ENCODE assay signal across 26 cellular contexts in the genomic region with DNA sequence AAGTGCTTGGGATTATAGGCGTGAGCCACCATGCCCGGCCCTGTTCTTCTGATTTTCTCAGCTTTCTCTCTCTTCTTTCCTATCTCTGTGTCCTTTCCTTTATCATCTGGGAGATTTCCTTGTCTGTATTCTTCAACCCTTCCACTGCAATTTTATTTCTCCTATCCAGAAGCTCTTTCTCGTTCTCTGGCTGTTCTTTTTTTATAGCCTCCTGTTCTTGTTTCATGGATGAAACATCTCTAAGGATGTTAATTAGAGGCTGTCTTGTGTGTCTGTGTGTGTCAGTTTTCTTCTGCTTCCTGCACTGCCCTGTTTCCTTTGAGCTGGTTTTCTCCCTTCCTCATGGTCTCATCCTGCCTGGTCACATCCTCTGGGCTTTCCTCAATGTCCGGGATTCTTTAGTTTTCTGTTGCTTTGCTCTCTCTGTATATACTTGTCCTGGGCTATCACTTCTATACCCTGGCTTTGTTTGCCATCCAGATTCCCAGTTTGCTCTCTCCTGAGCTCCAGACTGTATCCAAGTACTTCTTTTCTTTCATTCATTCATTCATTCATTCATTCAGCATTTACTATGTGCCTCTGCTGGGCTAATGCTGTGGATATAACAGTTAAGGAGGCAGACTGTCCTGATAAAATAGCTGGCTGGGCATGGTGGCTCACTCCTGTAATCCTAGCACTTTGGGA. TPM values are rescaled to one million over a fixed set of nuclear protein-coding genes. Genes with fewer than 3 reads are reported as not detected.
DNase-seq lines count a peak whose midpoint lies in the region; ATAC-seq, FAIRE-seq and TF ChIP-seq lines count a peak whose summit lies in the region.
"Had no signal": no experiment of that assay in that cellular context is flagged by ENCODE, and none has a peak within 500 bp of the region (broad histone marks: within the 10 kb centered on the region; RNA-seq: fewer than 3 reads in every experiment).

No MANE protein-coding gene starts in this region.

- no peak overlapping the region for H2AFZ ChIP-seq in K562 (ENCODE audit: low read depth, low read length)

- in situ Hi-C loops in K562 (cut with MboI): loop anchor here (10.0 to 25.0 kb wide), 2 partner anchors 97 to 1225 kb away; no protein-coding TSS in a partner anchor

- H3K9me3 ChIP-seq in K562 (replicated peaks; ENCODE audit: control insufficient read depth, insufficient read depth, low read depth, low read length): no peaks in the 10 kb centered on the region
- peaks cover 0 to 12% (median 9%) of the 10 kb centered on the region in 8 donors for H3K9me3 ChIP-seq in spleen
- H3K9me3 ChIP-seq in tibial nerve: peaks cover 0 to 13% (median 0%) of the 10 kb centered on the region in 4 donors
- H3K9me3 ChIP-seq: HAP-1, SJCRH30 had no signal

- H3K4me3 ChIP-seq in K562: no peak overlapping the region
- peak overlapping the region in 5 of 8 donors; percentile 41 to 75 (median 52) for H3K4me3 ChIP-seq in spleen
- H3K4me3 ChIP-seq in tibial nerve: no peak overlapping the region
- H3K4me3 ChIP-seq: breast epithelium, HAP-1, psoas muscle, SJCRH30, smooth muscle cell had no signal

- peaks cover 3% of the 10 kb centered on the region for H3K9me1 ChIP-seq in K562 (ENCODE audit: control insufficient read depth, insufficient read depth, low read length)

- TF ChIP-seq POLR2A in K562 (conservative IDR thresholded peaks at IDR 0.05): no peak
- TF ChIP-seq POLR2A in spleen (IDR thresholded peaks at IDR 0.05): no peak
- TF ChIP-seq POLR2A in tibial nerve (IDR thresholded peaks at IDR 0.05): no peak
- TF ChIP-seq POLR2A in GM12892 (IDR thresholded peaks at IDR 0.05; ENCODE audit: low read depth, low read length): no peak

- H3K27me3 ChIP-seq in K562 (ENCODE audit: control insufficient read depth in 2 of 2, insufficient read depth in 2 of 2, low read length in 2 of 2): no peaks in the 10 kb centered on the region
- H3K27me3 ChIP-seq in spleen (replicated peaks in 1 of 7): no peaks in the 10 kb centered on the region
- no peaks in the 10 kb centered on the region for H3K27me3 ChIP-seq in tibial nerve
- H3K27me3 ChIP-seq: breast epithelium, heart right ventricle, left lung, SJCRH30, upper lobe of left lung had no signal

- H3K79me2 ChIP-seq in K562 (ENCODE audit: control insufficient read depth, insufficient read depth, low read length): no peaks in the 10 kb centered on the region

- CTCF ChIA-PET in activated naive CD4-positive, alpha-beta T cell treated with anti-CD3 and anti-CD28 coated beads, Interleukin-2, amount 10 ng/mL, durations not matched to agents 7 days and 5 days (lab: Charles Lee): interaction anchor here (0.6 to 2.8 kb wide), 5 partner anchors 10 to 88 kb away, joined by 4 to 13 read pairs (median 6); partner anchors contain the start of gene SPNS1
- CTCF ChIA-PET in T-cell (lab: Charles Lee): interaction anchor here (0.6 to 1.2 kb wide), 5 partner anchors 9 to 971 kb away, joined by 3 to 4 read pairs (median 3); no protein-coding TSS in a partner anchor
- CTCF ChIA-PET in K562 (lab: Yijun Ruan, JAX; ENCODE audit: low intra/inter-chr PET ratio): no interaction called here

- peak overlapping the region; percentile 96 for H3K27ac Mint-ChIP-seq in activated naive CD4-positive, alpha-beta T cell treated with anti-CD3 and anti-CD28 coated beads, Interleukin-2, amount 10 ng/mL, durations not matched to agents 7 days and 5 days
- peak overlapping the region; percentile 94 to 98 for H3K27ac Mint-ChIP-seq in T-cell
- H3K27ac Mint-ChIP-seq: activated B cell treated with CpG ODN at 0.5 μM for 24 hours had no signal

- peaks cover 75% of the 10 kb centered on the region for H3K4me1 Mint-ChIP-seq in activated naive CD4-positive, alpha-beta T cell treated with anti-CD3 and anti-CD28 coated beads, Interleukin-2, amount 10 ng/mL, durations not matched to agents 7 days and 5 days
- peaks cover 62 to 78% (median 67%) of the 10 kb centered on the region in 3 donors for H3K4me1 Mint-ChIP-seq in T-cell

- peaks cover 7% of the 10 kb centered on the region for H3K9me3 Mint-ChIP-seq in activated naive CD4-positive, alpha-beta T cell treated with anti-CD3 and anti-CD28 coated beads, Interleukin-2, amount 10 ng/mL, durations not matched to agents 7 days and 5 days
- peaks cover 0 to 6% (median 5%) of the 10 kb centered on the region in 3 donors for H3K9me3 Mint-ChIP-seq in T-cell

- no peak for ATAC-seq in T-cell (replicated peaks in 1 of 4)
- ATAC-seq in K562: no peak
- ATAC-seq: heart right ventricle, left lung, PC-3, psoas muscle had no signal

- TF ChIP-seq RAD21 in K562 (CRISPR knock-in tag; conservative IDR thresholded peaks at IDR 0.05 in 1 of 2, IDR thresholded peaks at IDR 0.05 in 1 of 2): no peak

- H4K20me1 ChIP-seq in K562 (replicated peaks; ENCODE audit: control insufficient read depth, insufficient read depth, low read length): no peaks in the 10 kb centered on the region

- TF ChIP-seq EP300 in K562 (IDR thresholded peaks at IDR 0.05; ENCODE audit: low read length) (no peak), tibial nerve (IDR thresholded peaks at IDR 0.05) (no peak)

- no TSS peak for BruUV-seq in K562 (replicated peaks; lab: Mats Ljungman, UMichigan)

- DNase-seq in activated naive CD4-positive, alpha-beta T cell treated with anti-CD3 and anti-CD28 coated beads, Interleukin-2, amount 10 ng/mL, durations not matched to agents 7 days and 5 days: no peak
- DNase-seq in activated naive CD4-positive, alpha-beta T cell treated with Interleukin-2 at 50 U/mL for 16 hours: no peak
- DNase-seq in T-cell: no peak
- DNase-seq in K562 (ENCODE audit: extremely low read depth in 1 of 4, low spot score in 3 of 4): no peak
- no peak for DNase-seq in spleen
- DNase-seq in tibial nerve (ENCODE audit: low spot score in 2 of 2): no peak
- no peak for DNase-seq in central memory CD4-positive, alpha-beta T cell
- no peak for DNase-seq in GM12892 (ENCODE audit: insufficient read length)
- DNase-seq: activated B cell treated with CpG ODN at 0.5 μM for 24 hours, COR-L47, DND-41, heart right ventricle, left lung, NCI-H1092 treated with DMSO at 0.1 percent for 48 hours, NCI-H2029, NCI-H226, PC-3, psoas muscle, SJCRH30, T1000, upper lobe of left lung had no signal

- no peak overlapping the region for H3K9ac ChIP-seq in K562 (ENCODE audit: insufficient read depth in 1 of 2, low read depth in 2 of 2, low read length in 2 of 2)

- TF ChIP-seq CTCF in K562 (IDR thresholded peaks at IDR 0.05 in 2 of 3, conservative IDR thresholded peaks at IDR 0.05 in 1 of 3; ENCODE audit: insufficient read depth in 2 of 3, low read depth in 1 of 3, low read length in 3 of 3) (no peak), spleen (IDR thresholded peaks at IDR 0.05 in 8 of 11, conservative IDR thresholded peaks at IDR 0.05 in 3 of 11) (no peak), tibial nerve (IDR thresholded peaks at IDR 0.05) (no peak)

- no peak overlapping the region for H3K4me2 ChIP-seq in K562 (ENCODE audit: insufficient read depth, low read length)
- H3K4me2 ChIP-seq: smooth muscle cell had no signal

- peaks cover 83% of the 10 kb centered on the region for H3K36me3 Mint-ChIP-seq in activated naive CD4-positive, alpha-beta T cell treated with anti-CD3 and anti-CD28 coated beads, Interleukin-2, amount 10 ng/mL, durations not matched to agents 7 days and 5 days
- H3K36me3 Mint-ChIP-seq in T-cell: peaks cover 52% of the 10 kb centered on the region

- H3K27me3 Mint-ChIP-seq in activated naive CD4-positive, alpha-beta T cell treated with anti-CD3 and anti-CD28 coated beads, Interleukin-2, amount 10 ng/mL, durations not matched to agents 7 days and 5 days: no peaks in the 10 kb centered on the region
- no peaks in the 10 kb centered on the region for H3K27me3 Mint-ChIP-seq in T-cell
- H3K27me3 Mint-ChIP-seq: activated B cell treated with CpG ODN at 0.5 μM for 24 hours had no signal

- WGBS in K562 (ENCODE audit: insufficient coverage, low coverage, missing lambda C conversion rate): 86% methylated on average over 4 of the region's 4 CpGs
- WGBS in spleen, 5 donors: 82 to 94% (median 89%) methylated on average over 4 of the region's 4 CpGs
- 97 to 98% methylated on average over 4 of the region's 4 CpGs for WGBS in tibial nerve, 2 donors

- intact Hi-C loops in K562 (cut with micrococcal nuclease) (no loop called here), spleen (cut with DNase I; ENCODE audit: low total_unique reads) (no loop called here)

- peak; percentile 26 for FAIRE-seq in K562 (lab: Jason Lieb, UNC)
- FAIRE-seq in GM12892 (lab: Jason Lieb, UNC): no peak
- FAIRE-seq: HTR-8/SVneo had no signal

- H3K4me3 Mint-ChIP-seq in activated naive CD4-positive, alpha-beta T cell treated with anti-CD3 and anti-CD28 coated beads, Interleukin-2, amount 10 ng/mL, durations not matched to agents 7 days and 5 days: peak overlapping the region; percentile 100
- H3K4me3 Mint-ChIP-seq in T-cell: peak overlapping the region; percentile 95 to 99 (median 99)
- H3K4me3 Mint-ChIP-seq: activated B cell treated with CpG ODN at 0.5 μM for 24 hours had no signal

- POLR2A ChIA-PET in T-cell (lab: Charles Lee): interaction anchor here (0.7 to 1.0 kb wide), 4 partner anchors 19 to 163 kb away, joined by 4 read pairs; no protein-coding TSS in a partner anchor
- POLR2A ChIA-PET in K562 (lab: Yijun Ruan, JAX): interaction anchor here (0.6 to 1.6 kb wide), 3 partner anchors 9 to 13 kb away, joined by 3 to 7 read pairs (median 4); partner anchors contain the start of gene SPNS1

- H3K27ac ChIP-seq in K562 (ENCODE audit: extremely low read depth, low read depth, low read length) (no peak overlapping the region), spleen (peak overlapping the region in 4 of 8 donors; percentile 77 to 90 (median 84)), tibial nerve (no peak overlapping the region)
- H3K27ac ChIP-seq: breast epithelium, left lung, psoas muscle, SJCRH30 had no signal

- H3K4me1 ChIP-seq in K562 (replicated peaks in 1 of 2; ENCODE audit: control insufficient read depth in 2 of 2, insufficient read depth in 2 of 2, low read length in 2 of 2) (peaks cover 0 to 45% of the 10 kb centered on the region in 2 experiments; a peak in 3 of 5 replicates), spleen (peaks cover 10 to 81% (median 25%) of the 10 kb centered on the region in 6 donors), tibial nerve (no peaks in the 10 kb centered on the region)
- H3K4me1 ChIP-seq: breast epithelium, HAP-1, psoas muscle, SJCRH30 had no signal

- H3K36me3 ChIP-seq in K562 (ENCODE audit: control insufficient read depth, insufficient read depth, low read length): peaks cover 20% of the 10 kb centered on the region; the same call in 2 of the 3 replicates
- H3K36me3 ChIP-seq in spleen: peaks cover 4 to 86% (median 57%) of the 10 kb centered on the region in 6 donors
- peaks cover 2 to 87% (median 13%) of the 10 kb centered on the region in 3 donors for H3K36me3 ChIP-seq in tibial nerve
- H3K36me3 ChIP-seq: HAP-1, SJCRH30 had no signal

RNA-seq across cellular contexts. Expression of gene LAT, which starts 2.5 kb away (rescaled TPM):
- total RNA-seq in T-cell: 100 to 1,000 TPM; 237 to 440 (median 378) TPM
- total RNA-seq in K562 (2011; cell fraction: chromatin; rRNA removed; ENCODE audit: low replicate concordance): 11.1 and 32.8 TPM in 2 replicates
- total RNA-seq in K562 (2011; cell fraction: nucleolus; rRNA removed): 20.5 and 21.2 TPM in 2 replicates
- total RNA-seq in K562 (2011; cell fraction: nucleoplasm; rRNA removed): 12.8 and 19.2 TPM in 2 replicates
- total RNA-seq in K562 (2014; rRNA removed): 0.95 and 2.1 TPM in 2 replicates
- 0.22 and 0.40 TPM in 2 replicates for total RNA-seq in K562 (2014; rRNA removed; fragmentation: Illumina TruSeq; extraction: Trizol)
- total RNA-seq in K562 (2015; rRNA removed; fragmentation: Illumina TruSeq; extraction: Trizol): 2.0 and 2.3 TPM in 2 replicates
- 2.9 and 4.2 TPM in 2 replicates for total RNA-seq in K562 (2021)
- polyA plus RNA-seq in K562 (2011; rRNA removed): 1.9 and 2.0 TPM in 2 replicates
- polyA plus RNA-seq in K562 (2011; cell fraction: cytosol; rRNA removed): 0.86 and 2.0 TPM in 2 replicates
- polyA plus RNA-seq in K562 (2011; cell fraction: nucleus; rRNA removed): 22.2 and 50.9 TPM in 2 replicates
- 2.9 and 5.7 TPM in 2 replicates for polyA plus RNA-seq in K562 (2012)
- 1.3 and 1.7 TPM in 2 replicates for polyA plus RNA-seq in K562 (2014; fragmentation: Illumina TruSeq; extraction: Trizol)
- polyA plus RNA-seq in K562 (2014; fragmentation: Nextera tagmentation; extraction: Ambion mirVana): under 1 TPM; 0.59 to 0.63 TPM
- 1.6 and 3.2 TPM in 2 replicates for polyA plus RNA-seq in K562 (2014; rRNA removed)
- 0.24 and 0.25 TPM in 2 replicates for polyA minus RNA-seq in K562 (2011; rRNA and poly(A)+ RNA removed)
- polyA minus RNA-seq in K562 (2011; cell fraction: cytosol; rRNA and poly(A)+ RNA removed): 0.29 TPM in 1 of 2 replicates, not detected in the other
- polyA minus RNA-seq in K562 (2011; cell fraction: nucleus; rRNA and poly(A)+ RNA removed): 2.2 and 3.0 TPM in 2 replicates
- total RNA-seq in spleen: 10 to 100 TPM; 28.6 to 38.9 (median 32.2) TPM
- 10 to 100 TPM; 32.1 to 54.2 (median 48.8) TPM for polyA plus RNA-seq in spleen
- 10 to 100 TPM in 3 of 4 donors, 1 to 10 TPM in 1; 9.4 to 15.3 (median 12.4) TPM for total RNA-seq in tibial nerve
- 3.7 TPM for polyA plus RNA-seq in GM12892 (2012; ENCODE audit: missing spikeins)

RNA-seq across cellular contexts. Expression of gene SPNS1, which starts 12.7 kb away (rescaled TPM):
- total RNA-seq in T-cell (10 to 100 TPM; 28.2 to 53.2 (median 47.7) TPM), K562 (2014; rRNA removed) (37.8 and 48.4 TPM in 2 replicates), K562 (2014; rRNA removed; fragmentation: Illumina TruSeq; extraction: Trizol) (6.2 and 9.0 TPM in 2 replicates), K562 (2015; rRNA removed; fragmentation: Illumina TruSeq; extraction: Trizol) (13.7 and 16.3 TPM in 2 replicates), K562 (2021) (64.9 and 69.8 TPM in 2 replicates), spleen (10 to 100 TPM; 26.9 to 41.1 (median 29.8) TPM), tibial nerve (10 to 100 TPM in 3 of 4 donors, 1 to 10 TPM in 1; 9.8 to 38.4 (median 25.6) TPM)
- total RNA-seq in K562 (2011; cell fraction: chromatin; rRNA removed; ENCODE audit: low replicate concordance): 27.4 and 88.8 TPM in 2 replicates
- total RNA-seq in K562 (2011; cell fraction: nucleolus; rRNA removed): 112 and 138 TPM in 2 replicates
- total RNA-seq in K562 (2011; cell fraction: nucleoplasm; rRNA removed): 66.3 and 72.9 TPM in 2 replicates
- polyA plus RNA-seq in K562 (2011; rRNA removed) (12.3 and 20.6 TPM in 2 replicates), K562 (2014; fragmentation: Illumina TruSeq; extraction: Trizol) (22.2 and 38.7 TPM in 2 replicates), K562 (2014; fragmentation: Nextera tagmentation; extraction: Ambion mirVana) (1 to 10 TPM in 1 of 2 experiments, under 1 TPM in 1; 0.58 to 2.9 TPM), K562 (2014; rRNA removed) (37.8 and 40.6 TPM in 2 replicates), spleen (10 to 100 TPM; 30.0 to 91.4 (median 68.1) TPM)
- polyA plus RNA-seq in K562 (2011; cell fraction: cytosol; rRNA removed): 18.6 and 53.9 TPM in 2 replicates
- polyA plus RNA-seq in K562 (2011; cell fraction: nucleus; rRNA removed): 31.4 and 74.3 TPM in 2 replicates
- 47.4 and 49.1 TPM in 2 replicates for polyA plus RNA-seq in K562 (2012)
- 13.2 and 15.6 TPM in 2 replicates for polyA minus RNA-seq in K562 (2011; rRNA and poly(A)+ RNA removed)
- 22.8 and 23.5 TPM in 2 replicates for polyA minus RNA-seq in K562 (2011; cell fraction: cytosol; rRNA and poly(A)+ RNA removed)
- polyA minus RNA-seq in K562 (2011; cell fraction: nucleus; rRNA and poly(A)+ RNA removed): 7.0 and 9.0 TPM in 2 replicates
- 5.7 TPM for polyA plus RNA-seq in GM12892 (2012; ENCODE audit: missing spikeins)

RNA-seq across cellular contexts. Expression of gene NFATC2IP, which starts 36.6 kb away (rescaled TPM):
- total RNA-seq in T-cell (100 to 1,000 TPM in 3 of 5 donors, 10 to 100 TPM in 2; 78.5 to 111 (median 100) TPM), K562 (2014; rRNA removed) (45.5 and 67.2 TPM in 2 replicates), K562 (2014; rRNA removed; fragmentation: Illumina TruSeq; extraction: Trizol) (45.9 and 46.9 TPM in 2 replicates), K562 (2015; rRNA removed; fragmentation: Illumina TruSeq; extraction: Trizol) (40.6 and 41.5 TPM in 2 replicates), K562 (2021) (49.2 and 54.3 TPM in 2 replicates), spleen (10 to 100 TPM; 44.3 to 63.5 (median 54.5) TPM), tibial nerve (10 to 100 TPM; 32.1 to 34.5 (median 34.0) TPM)
- 277 and 436 TPM in 2 replicates for total RNA-seq in K562 (2011; cell fraction: chromatin; rRNA removed; ENCODE audit: low replicate concordance)
- 228 and 264 TPM in 2 replicates for total RNA-seq in K562 (2011; cell fraction: nucleolus; rRNA removed)
- 253 and 320 TPM in 2 replicates for total RNA-seq in K562 (2011; cell fraction: nucleoplasm; rRNA removed)
- polyA plus RNA-seq in K562 (2011; rRNA removed) (100 and 106 TPM in 2 replicates), K562 (2014; fragmentation: Illumina TruSeq; extraction: Trizol) (55.1 and 62.0 TPM in 2 replicates), K562 (2014; fragmentation: Nextera tagmentation; extraction: Ambion mirVana) (10 to 100 TPM; 15.6 to 16.1 TPM), K562 (2014; rRNA removed) (73.7 and 80.9 TPM in 2 replicates), spleen (10 to 100 TPM; 21.1 to 34.0 (median 26.6) TPM)
- 49.6 and 74.5 TPM in 2 replicates for polyA plus RNA-seq in K562 (2011; cell fraction: cytosol; rRNA removed)
- 240 and 326 TPM in 2 replicates for polyA plus RNA-seq in K562 (2011; cell fraction: nucleus; rRNA removed)
- polyA plus RNA-seq in K562 (2012): 40.3 and 56.4 TPM in 2 replicates
- polyA minus RNA-seq in K562 (2011; rRNA and poly(A)+ RNA removed): 54.5 TPM in 2 replicates
- 15.4 and 21.7 TPM in 2 replicates for polyA minus RNA-seq in K562 (2011; cell fraction: cytosol; rRNA and poly(A)+ RNA removed)
- 70.1 and 82.0 TPM in 2 replicates for polyA minus RNA-seq in K562 (2011; cell fraction: nucleus; rRNA and poly(A)+ RNA removed)
- 36.4 TPM for polyA plus RNA-seq in GM12892 (2012; ENCODE audit: missing spikeins)

RNA-seq across cellular contexts. Expression of gene CD19, which starts 55.5 kb away (rescaled TPM):
- total RNA-seq in T-cell (10 to 100 TPM in 1 of 5 donors, 1 to 10 TPM in 3, under 1 TPM in 1; 0.82 to 11.9 (median 3.5) TPM), K562 (2014; rRNA removed) (2.8 and 4.0 TPM in 2 replicates), K562 (2014; rRNA removed; fragmentation: Illumina TruSeq; extraction: Trizol) (1.2 and 1.3 TPM in 2 replicates), K562 (2015; rRNA removed; fragmentation: Illumina TruSeq; extraction: Trizol) (3.3 and 4.0 TPM in 2 replicates), K562 (2021) (3.0 and 3.7 TPM in 2 replicates), spleen (100 to 1,000 TPM in 3 of 7 donors, 10 to 100 TPM in 4; 77.0 to 120 (median 98.0) TPM), tibial nerve (1 to 10 TPM in 1 of 4 donors, under 1 TPM in 1, not detected in 2; 0.59 to 1.3 TPM)
- 1.8 TPM in 1 of 2 replicates, not detected in the other for total RNA-seq in K562 (2011; cell fraction: chromatin; rRNA removed; ENCODE audit: low replicate concordance)
- total RNA-seq in K562 (2011; cell fraction: nucleolus; rRNA removed): 1.2 and 1.8 TPM in 2 replicates
- total RNA-seq in K562 (2011; cell fraction: nucleoplasm; rRNA removed): 0.76 and 1.0 TPM in 2 replicates
- polyA plus RNA-seq in K562 (2011; rRNA removed) (1.4 and 2.1 TPM in 2 replicates), K562 (2014; fragmentation: Illumina TruSeq; extraction: Trizol) (1.3 and 3.3 TPM in 2 replicates), K562 (2014; fragmentation: Nextera tagmentation; extraction: Ambion mirVana) (under 1 TPM in 1 of 2 experiments, not detected in 1; 0.27 TPM), K562 (2014; rRNA removed) (2.6 and 4.1 TPM in 2 replicates), spleen (100 to 1,000 TPM; 202 to 312 (median 278) TPM)
- polyA plus RNA-seq in K562 (2011; cell fraction: cytosol; rRNA removed): 4.8 and 6.7 TPM in 2 replicates
- polyA plus RNA-seq in K562 (2011; cell fraction: nucleus; rRNA removed): 1.9 and 2.5 TPM in 2 replicates
- polyA plus RNA-seq in K562 (2012): 4.0 and 6.3 TPM in 2 replicates
- polyA minus RNA-seq in K562 (2011; rRNA and poly(A)+ RNA removed): 0.33 and 0.60 TPM in 2 replicates
- polyA minus RNA-seq in K562 (2011; cell fraction: cytosol; rRNA and poly(A)+ RNA removed): 3.4 TPM in 1 of 2 replicates, not detected in the other
- polyA minus RNA-seq in K562 (2011; cell fraction: nucleus; rRNA and poly(A)+ RNA removed): 0.40 and 1.3 TPM in 2 replicates
- 57.2 TPM for polyA plus RNA-seq in GM12892 (2012; ENCODE audit: missing spikeins)
- total RNA-seq: breast epithelium, LHCN-M2, PC-3, smooth muscle cell had no signal
- polyA plus RNA-seq: smooth muscle cell had no signal

Comparison
In these comparisons a context has a peak if more than half of its experiments do, and no peak if none do; other contexts are left out.
1. H3K4me3 ChIP-seq: peak in spleen (5 of 8); none in K562 (single experiment) and tibial nerve (0 of 4).
2. RNA of gene LAT, which starts 2.5 kb away (total RNA-seq): 237 to 440 TPM in T-cell; 28.6 to 38.9 TPM in spleen, 9.4 to 15.3 TPM in tibial nerve and 0.22 to 32.8 TPM in K562; every median in the first group is over 4 times any median in the second.